Comparison of ENCODE assay signal across 8 cellular contexts in the genomic region with DNA sequence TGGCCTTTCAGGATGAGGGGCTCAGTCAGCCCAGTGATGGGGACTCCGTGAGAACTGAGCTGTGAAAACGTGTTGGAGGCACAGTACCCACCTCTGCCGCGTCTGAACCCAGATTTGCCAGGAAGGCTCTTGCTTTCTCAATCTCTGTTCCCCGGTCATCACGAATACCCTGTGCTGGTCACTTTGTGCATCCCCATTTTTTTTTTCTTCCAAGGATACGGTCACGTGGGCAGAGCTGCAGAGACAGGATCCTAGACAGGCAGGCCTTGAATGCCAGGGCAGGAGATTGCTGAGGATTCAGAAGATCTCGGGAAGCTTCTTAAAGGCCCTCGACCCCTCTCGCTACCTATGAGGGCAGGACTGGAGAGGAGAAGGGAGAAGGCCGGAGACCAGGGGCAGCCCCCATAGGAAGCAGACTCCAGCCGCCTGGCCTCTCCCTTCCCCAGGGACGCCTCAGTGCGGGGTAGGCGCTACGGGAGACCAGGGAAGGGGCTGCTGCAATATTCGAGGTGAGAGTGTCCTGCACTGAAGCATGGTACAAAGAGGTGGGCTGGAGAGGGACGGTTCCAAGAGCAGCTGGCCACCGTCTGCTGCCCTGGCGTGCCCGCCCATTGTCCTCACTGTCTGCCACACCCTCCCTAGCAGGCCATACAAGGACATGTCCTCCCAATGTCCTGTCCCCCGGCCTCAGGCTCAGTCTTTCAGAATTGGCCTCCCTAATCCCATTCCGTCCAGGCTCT. TPM values are rescaled to one million over a fixed set of nuclear protein-coding genes. Genes with fewer than 3 reads are reported as not detected.
DNase-seq lines count a peak whose midpoint lies in the region; ATAC-seq and TF ChIP-seq lines count a peak whose summit lies in the region.

No MANE protein-coding gene starts in this region.

- TF ChIP-seq POLR2A in body of pancreas (IDR thresholded peaks at IDR 0.05): no peak

- no peak overlapping the region for H2BK12ac ChIP-seq in neuronal stem cell (ENCODE audit: low read length)

- no peaks in the 10 kb centered on the region for H3K9me3 ChIP-seq in BE2C
- peaks cover 0 to 2% of the 10 kb centered on the region in 2 donors for H3K9me3 ChIP-seq in neuronal stem cell (replicated peaks in 1 of 2; ENCODE audit: control insufficient read depth in 2 of 2, insufficient read depth in 1 of 2, low read depth in 1 of 2, low read length in 2 of 2)
- H3K9me3 ChIP-seq in body of pancreas: no peaks in the 10 kb centered on the region

- peak overlapping the region; percentile 85 for H2AFZ ChIP-seq in neuronal stem cell (ENCODE audit: low read length)

- H3K4me3 ChIP-seq in BE2C (ENCODE audit: low read depth, low read length) (peak overlapping the region; percentile 28), neuronal stem cell (ENCODE audit: low read length in 2 of 2) (no peak overlapping the region), body of pancreas (no peak overlapping the region)

- peak overlapping the region; percentile 33 for H2AK5ac ChIP-seq in neuronal stem cell (ENCODE audit: low read depth, low read length)

- no peaks in the 10 kb centered on the region for H3K4me1 ChIP-seq in BE2C
- peaks cover 0 to 4% of the 10 kb centered on the region in 2 donors for H3K4me1 ChIP-seq in neuronal stem cell (ENCODE audit: control insufficient read depth in 2 of 2, insufficient read depth in 1 of 2, low read depth in 1 of 2, low read length in 2 of 2)
- H3K4me1 ChIP-seq in body of pancreas: peaks cover 9% of the 10 kb centered on the region

- ATAC-seq in body of pancreas: no peak

- H2BK5ac ChIP-seq in neuronal stem cell (ENCODE audit: low read length): no peak overlapping the region

- H2BK15ac ChIP-seq in neuronal stem cell (ENCODE audit: low read length): no peak overlapping the region

- no peak overlapping the region for H2BK120ac ChIP-seq in neuronal stem cell (ENCODE audit: low read depth, low read length)

- no peak for TF ChIP-seq CTCF in BE2C (IDR thresholded peaks at IDR 0.05; ENCODE audit: low read depth, low read length)
- TF ChIP-seq CTCF in LNCAP (IDR thresholded peaks at IDR 0.05): peak; percentile 6; the same call in 1 of the 2 replicates
- TF ChIP-seq CTCF in body of pancreas (IDR thresholded peaks at IDR 0.05): no peak

- intact Hi-C loops in body of pancreas (cut with DNase I): loop anchor here (10.0 kb wide), 1 partner anchor 281 kb away; no protein-coding TSS in a partner anchor

- H3K79me1 ChIP-seq in neuronal stem cell (ENCODE audit: low read depth, low read length): no peaks in the 10 kb centered on the region

- H3K27ac ChIP-seq in neuronal stem cell (replicated peaks; ENCODE audit: low read length): no peak overlapping the region
- H3K27ac ChIP-seq in body of pancreas: no peak overlapping the region

- peak overlapping the region; percentile 84 for H3K18ac ChIP-seq in neuronal stem cell (ENCODE audit: low read length)

- no CpG with 5 or more reads among the region's 24 CpGs for WGBS in neuronal stem cell (ENCODE audit: extremely low coverage in 2 of 2, insufficient read length in 2 of 2, insufficient replicate concordance in 1 of 2), 2 donors
- WGBS in body of pancreas, 2 donors: 45 to 55% methylated on average over 20 to 24 of the region's 24 CpGs

- no peak for DNase-seq in BE2C
- DNase-seq in ecto neural progenitor cell (ENCODE audit: low spot score): peak; percentile 55
- no peak for DNase-seq in neuronal stem cell (ENCODE audit: low spot score)
- no peak for DNase-seq in GOT3 (lab: John Stamatoyannopoulos, UW)
- DNase-seq in activated CD4-positive, alpha-beta T cell treated with anti-CD3 and anti-CD28 coated beads for 48 hours: no peak
- DNase-seq in cerebellum (ENCODE audit: low spot score): no peak
- DNase-seq in body of pancreas: no peak

- H3K36me3 ChIP-seq in BE2C (no peaks in the 10 kb centered on the region), neuronal stem cell (replicated peaks in 1 of 2; ENCODE audit: control insufficient read depth in 2 of 2, insufficient read depth in 2 of 2, low read length in 2 of 2) (no peaks in the 10 kb centered on the region), body of pancreas (replicated peaks in 1 of 2; ENCODE audit: insufficient read depth in 1 of 2, low read depth in 2 of 2) (no peaks in the 10 kb centered on the region)

- no peak overlapping the region for H3K4me2 ChIP-seq in neuronal stem cell (ENCODE audit: insufficient read depth, low read length, poor library complexity, severe bottlenecking)

- no peak overlapping the region for H4K91ac ChIP-seq in neuronal stem cell (ENCODE audit: low read depth, low read length, poor library complexity)

- H3K23ac ChIP-seq in neuronal stem cell (ENCODE audit: low read depth, low read length, poor library complexity): no peak overlapping the region

- no peak overlapping the region for H4K8ac ChIP-seq in neuronal stem cell (ENCODE audit: low read depth, low read length)

- H3K9ac ChIP-seq in neuronal stem cell (ENCODE audit: low read depth, low read length, poor library complexity): peak overlapping the region; percentile 18

- no peak overlapping the region for H3K14ac ChIP-seq in neuronal stem cell (ENCODE audit: low read length)

- H3K4ac ChIP-seq in neuronal stem cell (ENCODE audit: low read length): peak overlapping the region; percentile 7

- H3K27me3 ChIP-seq in BE2C: no peaks in the 10 kb centered on the region
- H3K27me3 ChIP-seq in neuronal stem cell (ENCODE audit: control insufficient read depth in 3 of 3, insufficient read depth in 3 of 3, low read depth in 1 of 3, low read length in 3 of 3): peaks cover 0 to 26% (median 0%) of the 10 kb centered on the region in 3 experiments
- no peaks in the 10 kb centered on the region for H3K27me3 ChIP-seq in body of pancreas

RNA-seq across cellular contexts. Expression of a gene that starts 29.0 kb away (rescaled TPM):
- polyA plus RNA-seq in BE2C (2012; ENCODE audit: insufficient read depth, insufficient read length, low read depth): 8.5 TPM
- 20.1 TPM for polyA plus RNA-seq in neuronal stem cell (2013, experiment 1 of 2)
- polyA plus RNA-seq in neuronal stem cell (2013, experiment 2 of 2): 21.8 TPM
- total RNA-seq in cerebellum (53.4 TPM), body of pancreas (10 to 100 TPM; 12.9 to 19.5 TPM)
